In the genomic region with DNA sequence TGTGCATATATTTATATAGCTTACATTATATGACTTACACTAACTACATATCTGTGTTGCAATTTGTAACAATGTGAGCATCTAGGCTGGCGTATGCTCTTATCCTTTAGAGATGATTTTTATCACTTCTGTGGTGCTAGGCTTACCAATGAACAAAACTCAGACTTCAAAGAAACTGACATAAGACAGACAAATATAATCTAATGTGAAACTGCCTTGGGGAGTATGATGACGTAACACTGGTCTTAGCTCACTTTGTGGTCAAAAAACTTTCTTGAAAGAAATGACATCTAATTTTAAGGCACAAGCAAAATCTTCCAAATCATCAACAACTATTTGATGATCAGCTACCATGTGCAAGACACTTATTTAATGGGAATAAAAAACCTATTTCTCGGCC, we compare ENCODE assay signal across 17 cellular contexts. TPM values are rescaled to one million over a fixed set of nuclear protein-coding genes. Genes with fewer than 3 reads are reported as not detected.
"Had no signal": no experiment of that assay in that cellular context is flagged by ENCODE, and none has a peak within 500 bp of the region (broad histone marks: within the 10 kb centered on the region; RNA-seq: fewer than 3 reads in every experiment).

No MANE protein-coding gene starts in this region.

- H3K4me1 Mint-ChIP-seq: activated naive CD4-positive, alpha-beta T cell treated with anti-CD3 and anti-CD28 coated beads, Interleukin-2, amount 10 ng/mL, durations not matched to agents 7 days and 5 days; natural killer cell; stimulated activated effector memory CD8-positive, alpha-beta T cell treated with anti-CD3 and anti-CD28 coated beads, Interleukin-12 subunit alpha, Interleukin-12 subunit beta, amount 100 ng/mL, for 72 hours had no signal

- ATAC-seq: effector memory CD8-positive, alpha-beta T cell; heart left ventricle; left lobe of liver; natural killer cell; right cardiac atrium; stimulated activated effector memory CD8-positive, alpha-beta T cell treated with anti-CD3 and anti-CD28 coated beads, Interleukin-12 subunit alpha, Interleukin-12 subunit beta, amount 100 ng/mL, for 72 hours had no signal

- H3K36me3 Mint-ChIP-seq: activated naive CD4-positive, alpha-beta T cell treated with anti-CD3 and anti-CD28 coated beads, Interleukin-2, amount 10 ng/mL, durations not matched to agents 7 days and 5 days; natural killer cell; stimulated activated effector memory CD8-positive, alpha-beta T cell treated with anti-CD3 and anti-CD28 coated beads, Interleukin-12 subunit alpha, Interleukin-12 subunit beta, amount 100 ng/mL, for 72 hours had no signal

- H3K27me3 ChIP-seq: heart left ventricle had no signal

- H3K27me3 Mint-ChIP-seq: activated naive CD4-positive, alpha-beta T cell treated with anti-CD3 and anti-CD28 coated beads, Interleukin-2, amount 10 ng/mL, durations not matched to agents 7 days and 5 days; brain; dendritic cell treated with granulocyte-macrophage colony-stimulating factor and Interleukin-4, amounts not matched to agents 40 ng/mL and 50 ng/mL, for 4 days; effector memory CD8-positive, alpha-beta T cell had no signal

- H3K27ac Mint-ChIP-seq: activated naive CD4-positive, alpha-beta T cell treated with anti-CD3 and anti-CD28 coated beads, Interleukin-2, amount 10 ng/mL, durations not matched to agents 7 days and 5 days; activated T-helper 2 cell treated with anti-CD3 and anti-CD28 coated beads, Interferon-gamma antibody, Interleukin-2, Interleukin-4, amounts not matched to agents 10 μg/mL and 5 μg/mL and 100 μg/mL, durations not matched to agents 14 hours and 24 hours and 36 hours; brain; dendritic cell treated with granulocyte-macrophage colony-stimulating factor and Interleukin-4, amounts not matched to agents 40 ng/mL and 50 ng/mL, for 4 days; effector memory CD8-positive, alpha-beta T cell; natural killer cell; stimulated activated effector memory CD8-positive, alpha-beta T cell treated with anti-CD3 and anti-CD28 coated beads, Interleukin-12 subunit alpha, Interleukin-12 subunit beta, amount 100 ng/mL, for 72 hours had no signal

- H3K4me1 ChIP-seq: heart left ventricle had no signal

- H3K4me3 Mint-ChIP-seq: activated naive CD4-positive, alpha-beta T cell treated with anti-CD3 and anti-CD28 coated beads, Interleukin-2, amount 10 ng/mL, durations not matched to agents 7 days and 5 days; brain; dendritic cell treated with granulocyte-macrophage colony-stimulating factor and Interleukin-4, amounts not matched to agents 40 ng/mL and 50 ng/mL, for 4 days; effector memory CD8-positive, alpha-beta T cell; natural killer cell; stimulated activated effector memory CD8-positive, alpha-beta T cell treated with anti-CD3 and anti-CD28 coated beads, Interleukin-12 subunit alpha, Interleukin-12 subunit beta, amount 100 ng/mL, for 72 hours had no signal

- H3K36me3 ChIP-seq: heart left ventricle had no signal

- DNase-seq: activated CD4-positive, alpha-beta T cell treated with anti-CD3 and anti-CD28 coated beads, Interleukin-2, amount 50 U/mL, for 1 hour; activated naive CD4-positive, alpha-beta T cell treated with anti-CD3 and anti-CD28 coated beads, Interleukin-2, amount 10 ng/mL, durations not matched to agents 7 days and 5 days; activated T-cell treated with anti-CD3 and anti-CD28 coated beads for 4 hours; effector memory CD8-positive, alpha-beta T cell; foreskin melanocyte; heart left ventricle; islet precursor cell; natural killer cell; nucleus accumbens; right cardiac atrium; trophoblast cell had no signal

- H3K27ac ChIP-seq: heart left ventricle had no signal

- H3K4me3 ChIP-seq: heart left ventricle had no signal

- H3K9me3 Mint-ChIP-seq: dendritic cell treated with granulocyte-macrophage colony-stimulating factor and Interleukin-4, amounts not matched to agents 40 ng/mL and 50 ng/mL, for 4 days; stimulated activated effector memory CD8-positive, alpha-beta T cell treated with anti-CD3 and anti-CD28 coated beads, Interleukin-12 subunit alpha, Interleukin-12 subunit beta, amount 100 ng/mL, for 72 hours had no signal

RNA-seq across cellular contexts. Expression of a gene that starts 50.0 kb away (rescaled TPM):
- total RNA-seq: T-helper 2 cell treated with Interferon-gamma antibody and Interleukin-4, amounts not matched to agents 100 ng/mL and 5 ng/mL, for 36 hours had no signal
